17 cellular contexts compared by ENCODE assay signal in genomic region chr21:35921471-35921870, GRCh38.
DNase-seq lines count a peak whose midpoint lies in the region; TF ChIP-seq lines count a peak whose summit lies in the region.
"Had no signal": no experiment of that assay in that cellular context is flagged by ENCODE, and none has a peak within 500 bp of the region (broad histone marks: within the 10 kb centered on the region; RNA-seq: fewer than 3 reads in every experiment).

No MANE protein-coding gene starts in this region.

- H3K4me1 ChIP-seq in vagina = peaks cover 33% of the 10 kb centered on the region

- no peak for TF ChIP-seq POLR2A in vagina (IDR thresholded peaks at IDR 0.05)

- in situ Hi-C loops in SK-MEL-5 (cut with HindIII; ENCODE audit: low pct_unique_long_range_greater_than_20kb, low sequenced_read_pairs) = no loop called here

- peak overlapping the region; percentile 69 for H3K27ac ChIP-seq in vagina
- H3K27ac ChIP-seq: BLaER1 treated with 17β-estradiol and CSF1 and Interleukin-3, amounts not matched to agents 10 nM and 100 nM; HL-60 had no signal

- TF ChIP-seq CTCF in vagina (IDR thresholded peaks at IDR 0.05) = no peak

- H3K27me3 ChIP-seq in vagina = no peaks in the 10 kb centered on the region
- H3K27me3 ChIP-seq: BLaER1 treated with 17β-estradiol and CSF1 and Interleukin-3, amounts not matched to agents 10 nM and 100 nM had no signal

- H3K9me3 ChIP-seq in vagina = no peaks in the 10 kb centered on the region

- intact Hi-C loops in vagina (cut with DNase I) = no loop called here

- H3K4me3 ChIP-seq in vagina = no peak overlapping the region
- H3K4me3 ChIP-seq: BLaER1 treated with 17β-estradiol and CSF1 and Interleukin-3, amounts not matched to agents 10 nM and 100 nM had no signal

- no peaks in the 10 kb centered on the region for H3K36me3 ChIP-seq in vagina
- H3K36me3 ChIP-seq: BLaER1 treated with 17β-estradiol and CSF1 and Interleukin-3, amounts not matched to agents 10 nM and 100 nM had no signal

- DNase-seq in NCI-H510A treated with DMSO at 0.1 percent for 48 hours (lab: John Stamatoyannopoulos, UW) = peak; percentile 17
- no peak for DNase-seq in NCI-H510A (lab: John Stamatoyannopoulos, UW)
- peak; percentile 23 for DNase-seq in NCI-H345 (lab: John Stamatoyannopoulos, UW)
- peak; percentile 4 for DNase-seq in SK-MEL-5 (ENCODE audit: low read depth, low spot score)
- no peak for DNase-seq in vagina (ENCODE audit: extremely low spot score in 2 of 2)
- no peak for DNase-seq in NAMALWA (ENCODE audit: low spot score)
- no peak for DNase-seq in stimulated activated naive CD4-positive, alpha-beta T cell (lab: John Stamatoyannopoulos, UW)
- DNase-seq: 8988T; Calu3; CD8-positive, alpha-beta T cell; DMS79 treated with DMSO at 0.1 percent for 48 hours; GF-D8; GOT3; H7; HFFc6 had no signal

Comparison
In these comparisons a context has a peak if more than half of its experiments do, and no peak if none do; other contexts are left out.
1. DNase-seq: peak in NCI-H510A treated with DMSO at 0.1 percent for 48 hours (single experiment), NCI-H345 (single experiment) and SK-MEL-5 (single experiment); none in NCI-H510A (single experiment), vagina (0 of 2), NAMALWA (single experiment) and stimulated activated naive CD4-positive, alpha-beta T cell (0 of 6).